Comparison of ENCODE assay signal across 28 cellular contexts in genomic region chr5:18686253-18686652, GRCh38.
"Had no signal": no experiment of that assay in that cellular context is flagged by ENCODE, and none has a peak within 500 bp of the region (broad histone marks: within the 10 kb centered on the region; RNA-seq: fewer than 3 reads in every experiment).

No MANE protein-coding gene starts in this region.

- H3K36me3 ChIP-seq: breast epithelium, gastroesophageal sphincter, right atrium auricular region, vagina had no signal

- H3K9me3 ChIP-seq: breast epithelium, gastroesophageal sphincter, right atrium auricular region, vagina had no signal

- ATAC-seq: effector memory CD8-positive, alpha-beta T cell; gastroesophageal sphincter; naive thymus-derived CD4-positive, alpha-beta T cell; stimulated activated memory B cell treated with anti-CD40 and anti-IgM and Interleukin-4, amounts not matched to agents 10 μg/mL and 1 μg/mL and 100 μg/mL, for 72 hours; stimulated activated naive CD8-positive, alpha-beta T cell treated with anti-CD3 and anti-CD28 coated beads, Interleukin-15, amount 100 ng/mL, for 72 hours; T-helper 17 cell had no signal

- DNase-seq: activated CD4-positive, alpha-beta memory T cell treated with anti-CD3 and anti-CD28 coated beads, Interleukin-2, amount 10 ng/mL, durations not matched to agents 7 days and 5 days; activated CD4-positive, alpha-beta T cell treated with anti-CD3 and anti-CD28 coated beads for 1 hour; activated CD4-positive, alpha-beta T cell treated with anti-CD3 and anti-CD28 coated beads, Interleukin-2, amount 10 ng/mL, durations not matched to agents 7 days and 5 days; activated CD8-positive, alpha-beta memory T cell treated with anti-CD3 and anti-CD28 coated beads, Interleukin-2, amount 50 U/mL, for 48 hours; activated gamma-delta T cell treated with Interleukin-2 at 50 U/mL for 16 hours; activated naive CD4-positive, alpha-beta T cell treated with anti-CD3 and anti-CD28 coated beads, Interleukin-2, amount 50 U/mL, for 16 hours; activated T-cell treated with anti-CD3 and anti-CD28 coated beads, Interleukin-2, amount 50 U/mL, for 24 hours; amniotic stem cell; central memory CD4-positive, alpha-beta T cell; effector memory CD8-positive, alpha-beta T cell; midbrain; naive thymus-derived CD4-positive, alpha-beta T cell; occipital lobe; stimulated activated CD4-positive, alpha-beta T cell treated with anti-CD3 and anti-CD28 coated beads, Interleukin-1b, Interleukin-23, amount 100 ng/mL, for 48 hours; stimulated activated CD4-positive, alpha-beta T cell treated with anti-CD3 and anti-CD28 coated beads, Interleukin-4, amount 100 ng/mL, for 4 hours; stimulated activated CD8-positive, alpha-beta memory T cell treated with anti-CD3 and anti-CD28 coated beads, Interleukin-4, amount 100 ng/mL, for 48 hours; stimulated activated naive CD8-positive, alpha-beta T cell treated with anti-CD3 and anti-CD28 coated beads, Interleukin-15, amount 100 ng/mL, for 72 hours; substantia nigra; T-helper 17 cell; T1000 had no signal

- H3K27me3 ChIP-seq: breast epithelium, gastroesophageal sphincter, hepatocyte, right atrium auricular region, vagina had no signal

- H3K4me1 ChIP-seq: breast epithelium, gastroesophageal sphincter, right atrium auricular region, vagina had no signal

- H3K4me3 ChIP-seq: breast epithelium, coronary artery, gastroesophageal sphincter, hepatocyte, right atrium auricular region, smooth muscle cell, vagina had no signal

- H3K27ac ChIP-seq: breast epithelium, coronary artery, gastroesophageal sphincter, hepatocyte, right atrium auricular region, vagina had no signal
